22 cellular contexts compared by ENCODE assay signal in the genomic region with DNA sequence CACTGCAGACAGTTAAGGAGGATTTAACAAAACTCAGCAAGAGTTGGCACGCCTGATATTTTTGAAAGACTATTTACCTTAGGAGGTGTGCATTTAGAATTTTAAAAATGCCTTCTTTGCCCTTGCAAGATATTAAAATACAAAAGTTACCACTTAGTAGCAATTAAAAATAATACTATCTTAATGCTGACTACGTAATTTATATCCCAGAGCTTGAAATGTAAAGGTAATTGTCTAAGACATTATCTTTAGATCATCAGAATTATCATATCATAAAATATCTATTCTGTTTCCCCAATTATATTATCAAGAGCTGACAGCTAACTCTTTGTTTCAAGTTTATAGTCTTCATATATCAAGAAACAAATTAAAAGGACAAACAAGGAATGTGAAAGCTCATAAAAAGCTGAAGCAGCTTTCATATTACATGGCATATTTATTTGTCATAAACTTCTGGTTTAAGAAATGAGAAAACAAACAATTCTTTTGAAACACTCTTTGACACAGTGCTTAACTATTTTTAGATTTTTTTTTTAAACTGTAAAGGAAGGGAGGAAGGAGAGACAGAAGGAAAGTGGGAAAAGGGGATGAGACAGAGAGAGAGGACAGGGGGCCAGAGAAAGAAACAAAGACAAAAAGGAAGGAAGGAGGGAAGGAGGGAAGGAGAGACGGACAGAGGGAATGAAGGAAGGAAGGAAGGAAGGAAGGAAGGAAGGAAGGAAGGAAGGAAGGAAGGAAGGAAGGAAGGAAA.
DNase-seq lines count a peak whose midpoint lies in the region; ATAC-seq and TF ChIP-seq lines count a peak whose summit lies in the region.
"Had no signal": no experiment of that assay in that cellular context is flagged by ENCODE, and none has a peak within 500 bp of the region (broad histone marks: within the 10 kb centered on the region; RNA-seq: fewer than 3 reads in every experiment).

No MANE protein-coding gene starts in this region.

- 92 to 97% methylated on average over 3 of the region's 3 CpGs for WGBS in GM23248 (ENCODE audit: low coverage in 1 of 2, low lambda C conversion rate in 2 of 2, missing lambda C conversion rate in 2 of 2), 2 experiments

- H3K27me3 ChIP-seq in GM23248 (replicated peaks; ENCODE audit: insufficient read depth): no peaks in the 10 kb centered on the region
- H3K27me3 ChIP-seq: SJCRH30, transverse colon had no signal

- DNase-seq in activated CD4-positive, alpha-beta T cell treated with anti-CD3 and anti-CD28 coated beads for 36 hours: no peak
- no peak for DNase-seq in activated CD4-positive, alpha-beta T cell treated with anti-CD3 and anti-CD28 coated beads, Interleukin-2, amount 10 ng/mL, durations not matched to agents 24 days and 14 days
- DNase-seq in GM23248 (no peak), mucosa of descending colon (no peak), DMS153 treated with DMSO at 0.1 percent for 48 hours (lab: John Stamatoyannopoulos, UW; ENCODE audit: unreplicated experiment) (no peak), NCI-H2081 (lab: John Stamatoyannopoulos, UW) (no peak)
- no peak for DNase-seq in activated CD8-positive, alpha-beta T cell treated with anti-CD3 and anti-CD28 coated beads, Interleukin-2, amount 10 ng/mL, durations not matched to agents 7 days and 5 days
- DNase-seq: 8988T; activated CD4-positive, alpha-beta T cell treated with anti-CD3 and anti-CD28 coated beads for 4 hours; amniotic stem cell; caudate nucleus; DMS153; effector CD4-positive, alpha-beta T cell; mammary epithelial cell; natural killer cell; NCI-H1105 treated with DMSO at 0.1 percent for 48 hours; NCI-H2171; NCI-H526 treated with DMSO at 0.1 percent for 48 hours; SJCRH30; transverse colon had no signal

- CTCF ChIA-PET in activated CD4-positive, alpha-beta T cell treated with anti-CD3 and anti-CD28 coated beads for 36 hours (lab: Charles Lee): interaction anchor here (1.1 kb wide), 1 partner anchor 9 kb away, joined by 3 read pairs; no protein-coding TSS in a partner anchor
- CTCF ChIA-PET in activated CD8-positive, alpha-beta T cell treated with anti-CD3 and anti-CD28 coated beads, Interleukin-2, amount 10 ng/mL, durations not matched to agents 7 days and 5 days (lab: Charles Lee): interaction anchor here (1.2 to 2.2 kb wide), 4 partner anchors 10 to 156 kb away, joined by 3 to 12 read pairs (median 6); no protein-coding TSS in a partner anchor

- H3K4me2 ChIP-seq in GM23248 (ENCODE audit: unreplicated experiment): no peak overlapping the region

- H3K9me2 ChIP-seq in GM23248 (ENCODE audit: insufficient read depth): no peaks in the 10 kb centered on the region

- no peaks in the 10 kb centered on the region for H3K79me2 ChIP-seq in GM23248 (ENCODE audit: insufficient read depth)

- H3K9me3 ChIP-seq in GM23248 (ENCODE audit: low read depth): no peaks in the 10 kb centered on the region
- H3K9me3 ChIP-seq in mucosa of descending colon: no peaks in the 10 kb centered on the region
- H3K9me3 ChIP-seq: SJCRH30, transverse colon had no signal

- no peak for ATAC-seq in activated CD4-positive, alpha-beta T cell treated with anti-CD3 and anti-CD28 coated beads for 36 hours
- no peak for ATAC-seq in activated CD8-positive, alpha-beta T cell treated with anti-CD3 and anti-CD28 coated beads, Interleukin-2, amount 10 ng/mL, durations not matched to agents 7 days and 5 days
- peak; percentile 71 for ATAC-seq in mucosa of descending colon
- ATAC-seq in GM18867 (IDR thresholded peaks at IDR 0.05; ENCODE audit: unreplicated experiment): no peak
- ATAC-seq: natural killer cell had no signal

- peaks cover 6% of the 10 kb centered on the region for H3K36me3 Mint-ChIP-seq in activated CD4-positive, alpha-beta T cell treated with anti-CD3 and anti-CD28 coated beads for 36 hours (ENCODE audit: low read depth)
- peaks cover 16% of the 10 kb centered on the region for H3K36me3 Mint-ChIP-seq in activated CD4-positive, alpha-beta T cell treated with anti-CD3 and anti-CD28 coated beads, Interleukin-2, amount 10 ng/mL, durations not matched to agents 24 days and 14 days (ENCODE audit: low read depth)
- peaks cover 10% of the 10 kb centered on the region for H3K36me3 Mint-ChIP-seq in activated CD8-positive, alpha-beta T cell treated with anti-CD3 and anti-CD28 coated beads, Interleukin-2, amount 10 ng/mL, durations not matched to agents 7 days and 5 days (ENCODE audit: low read depth)
- H3K36me3 Mint-ChIP-seq: natural killer cell had no signal

- no peaks in the 10 kb centered on the region for H3K27me3 Mint-ChIP-seq in activated CD4-positive, alpha-beta T cell treated with anti-CD3 and anti-CD28 coated beads for 36 hours
- H3K27me3 Mint-ChIP-seq in activated CD4-positive, alpha-beta T cell treated with anti-CD3 and anti-CD28 coated beads, Interleukin-2, amount 10 ng/mL, durations not matched to agents 24 days and 14 days: no peaks in the 10 kb centered on the region
- no peaks in the 10 kb centered on the region for H3K27me3 Mint-ChIP-seq in activated CD8-positive, alpha-beta T cell treated with anti-CD3 and anti-CD28 coated beads, Interleukin-2, amount 10 ng/mL, durations not matched to agents 7 days and 5 days (ENCODE audit: low read depth)

- H3K4me1 ChIP-seq in GM23248 (ENCODE audit: insufficient read depth) (peaks cover 18% of the 10 kb centered on the region), mucosa of descending colon (ENCODE audit: low read depth) (no peaks in the 10 kb centered on the region)
- H3K4me1 ChIP-seq: SJCRH30 had no signal

- no peak overlapping the region for H3K9ac ChIP-seq in GM23248

- no peak for TF ChIP-seq CTCF in mucosa of descending colon (IDR thresholded peaks at IDR 0.05)

- peak overlapping the region; percentile 42; the same call in 1 of the 2 replicates for H2AFZ ChIP-seq in GM23248

- H3K4me3 Mint-ChIP-seq in activated CD4-positive, alpha-beta T cell treated with anti-CD3 and anti-CD28 coated beads for 36 hours: no peak overlapping the region
- H3K4me3 Mint-ChIP-seq in activated CD4-positive, alpha-beta T cell treated with anti-CD3 and anti-CD28 coated beads, Interleukin-2, amount 10 ng/mL, durations not matched to agents 24 days and 14 days: no peak overlapping the region
- no peak overlapping the region for H3K4me3 Mint-ChIP-seq in activated CD8-positive, alpha-beta T cell treated with anti-CD3 and anti-CD28 coated beads, Interleukin-2, amount 10 ng/mL, durations not matched to agents 7 days and 5 days
- H3K4me3 Mint-ChIP-seq: natural killer cell had no signal

- no peak overlapping the region for H3K27ac ChIP-seq in GM23248
- H3K27ac ChIP-seq: C4-2B, SJCRH30 had no signal

- POLR2A ChIA-PET in activated CD4-positive, alpha-beta T cell treated with anti-CD3 and anti-CD28 coated beads for 36 hours (lab: Charles Lee): no interaction called here
- POLR2A ChIA-PET in activated CD8-positive, alpha-beta T cell treated with anti-CD3 and anti-CD28 coated beads, Interleukin-2, amount 10 ng/mL, durations not matched to agents 7 days and 5 days (lab: Charles Lee): interaction anchor here (0.6 kb wide), 1 partner anchor 293 kb away, joined by 3 read pairs; the partner anchor contains the start of gene ARID5B

- 0 out of 2 replicates have a peak, but pooled peaks cover 5% of the 10 kb centered on the region for H3F3A ChIP-seq in GM23248 (ENCODE audit: insufficient read depth)

- H4K20me1 ChIP-seq in GM23248 (ENCODE audit: insufficient read depth): no peaks in the 10 kb centered on the region

- H3K36me3 ChIP-seq in GM23248 (ENCODE audit: low read depth): no peaks in the 10 kb centered on the region
- H3K36me3 ChIP-seq in mucosa of descending colon (ENCODE audit: low read depth): no peaks in the 10 kb centered on the region
- H3K36me3 ChIP-seq: transverse colon had no signal

- H3K4me1 Mint-ChIP-seq in activated CD4-positive, alpha-beta T cell treated with anti-CD3 and anti-CD28 coated beads for 36 hours: peaks cover 34% of the 10 kb centered on the region
- H3K4me1 Mint-ChIP-seq in activated CD4-positive, alpha-beta T cell treated with anti-CD3 and anti-CD28 coated beads, Interleukin-2, amount 10 ng/mL, durations not matched to agents 24 days and 14 days: peaks cover 22% of the 10 kb centered on the region
- H3K4me1 Mint-ChIP-seq in activated CD8-positive, alpha-beta T cell treated with anti-CD3 and anti-CD28 coated beads, Interleukin-2, amount 10 ng/mL, durations not matched to agents 7 days and 5 days (ENCODE audit: low read depth): peaks cover 29% of the 10 kb centered on the region
- H3K4me1 Mint-ChIP-seq: natural killer cell had no signal

- intact Hi-C loops in activated CD4-positive, alpha-beta T cell treated with anti-CD3 and anti-CD28 coated beads for 36 hours (cut with DNase I, micrococcal nuclease): no loop called here
- intact Hi-C loops in activated CD4-positive, alpha-beta T cell treated with anti-CD3 and anti-CD28 coated beads, Interleukin-2, amount 10 ng/mL, durations not matched to agents 24 days and 14 days (cut with micrococcal nuclease): no loop called here
- intact Hi-C loops in mucosa of descending colon (cut with DNase I, micrococcal nuclease): no loop called here

- H3K4me3 ChIP-seq in GM23248 (no peak overlapping the region), mucosa of descending colon (no peak overlapping the region)
- H3K4me3 ChIP-seq: SJCRH30, transverse colon had no signal

- in situ Hi-C loops in GM23248 (cut with MboI): no loop called here

- peak overlapping the region; percentile 43 for H3K27ac Mint-ChIP-seq in activated CD4-positive, alpha-beta T cell treated with anti-CD3 and anti-CD28 coated beads for 36 hours
- H3K27ac Mint-ChIP-seq in activated CD4-positive, alpha-beta T cell treated with anti-CD3 and anti-CD28 coated beads, Interleukin-2, amount 10 ng/mL, durations not matched to agents 24 days and 14 days: no peak overlapping the region
- H3K27ac Mint-ChIP-seq in activated CD8-positive, alpha-beta T cell treated with anti-CD3 and anti-CD28 coated beads, Interleukin-2, amount 10 ng/mL, durations not matched to agents 7 days and 5 days: peak overlapping the region; percentile 30
- H3K27ac Mint-ChIP-seq: natural killer cell had no signal

- no peaks in the 10 kb centered on the region for H3K9me3 Mint-ChIP-seq in activated CD4-positive, alpha-beta T cell treated with anti-CD3 and anti-CD28 coated beads for 36 hours (ENCODE audit: low read depth)
- H3K9me3 Mint-ChIP-seq in activated CD4-positive, alpha-beta T cell treated with anti-CD3 and anti-CD28 coated beads, Interleukin-2, amount 10 ng/mL, durations not matched to agents 24 days and 14 days: peaks cover 4% of the 10 kb centered on the region
- no peaks in the 10 kb centered on the region for H3K9me3 Mint-ChIP-seq in activated CD8-positive, alpha-beta T cell treated with anti-CD3 and anti-CD28 coated beads, Interleukin-2, amount 10 ng/mL, durations not matched to agents 7 days and 5 days (ENCODE audit: insufficient read depth)
- H3K9me3 Mint-ChIP-seq: natural killer cell had no signal
